Comparison of ENCODE assay signal across 8 cellular contexts in genomic region chr11:4187055-4187988, GRCh38.
DNase-seq lines count a peak whose midpoint lies in the region; ATAC-seq and TF ChIP-seq lines count a peak whose summit lies in the region.

No MANE protein-coding gene starts in this region.

- peak; percentile 94 to 96 for TF ChIP-seq CTCF in Caco-2 (IDR thresholded peaks at IDR 0.05; ENCODE audit: insufficient read depth in 1 of 2, low read depth in 1 of 2, low read length in 1 of 2, severe bottlenecking in 1 of 2, unreplicated experiment in 1 of 2)

- BruUV-seq in Caco-2 (replicated peaks; lab: Mats Ljungman, UMichigan), result no TSS peak

- no peaks in the 10 kb centered on the region for H3K4me1 Mint-ChIP-seq in Caco-2 (ENCODE audit: low read depth, unreplicated experiment)

- intact Hi-C loops in Caco-2 (cut with micrococcal nuclease; ENCODE audit: unreplicated experiment), result loop anchor here (1.0 to 5.0 kb wide), 4 partner anchors 306 to 440 kb away; no protein-coding TSS in a partner anchor

- H3K27me3 ChIP-seq in Caco-2 (replicated peaks; ENCODE audit: control insufficient read depth, insufficient read depth, low read length), result no peaks in the 10 kb centered on the region
- no peaks in the 10 kb centered on the region for H3K27me3 ChIP-seq in NT2/D1 (ENCODE audit: insufficient read depth, insufficient read length)

- no peaks in the 10 kb centered on the region for H3K9me3 Mint-ChIP-seq in Caco-2 (ENCODE audit: unreplicated experiment)

- ATAC-seq in GM21360 (IDR thresholded peaks at IDR 0.05; ENCODE audit: unreplicated experiment), result peak; percentile 95

- DNase-seq in Caco-2 (peak; percentile 71 to 93), HS-27A (ENCODE audit: low read depth) (peak; percentile 48), NT2/D1 (ENCODE audit: low read depth, low spot score) (peak; percentile 72), epidermal melanocyte (ENCODE audit: insufficient read length, low spot score) (peak; percentile 40), middle frontal gyrus (ENCODE audit: extremely low spot score, low spot score) (peak; percentile 74)
- DNase-seq in activated CD8-positive, alpha-beta memory T cell treated with anti-CD3 and anti-CD28 coated beads, Interleukin-2, amount 50 U/mL, for 48 hours, result peak; percentile 98
- DNase-seq in stimulated activated CD8-positive, alpha-beta memory T cell treated with anti-CD3 and anti-CD28 coated beads, Interleukin-15, amount 100 ng/mL, for 4 hours (ENCODE audit: low read depth in 2 of 2), result peak; percentile 58 to 63

- H3K36me3 Mint-ChIP-seq in Caco-2 (ENCODE audit: insufficient read depth, unreplicated experiment), result no peaks in the 10 kb centered on the region

- H3K4me1 ChIP-seq in Caco-2, result no peaks in the 10 kb centered on the region; the same call in 1 of the 2 replicates
- no peaks in the 10 kb centered on the region for H3K4me1 ChIP-seq in NT2/D1 (ENCODE audit: insufficient read depth, insufficient read length)

- no peaks in the 10 kb centered on the region for H3K27me3 Mint-ChIP-seq in Caco-2 (ENCODE audit: insufficient read depth, unreplicated experiment)

- POLR2A ChIA-PET in Caco-2 (lab: Charles Lee), result no interaction called here

- H3K27ac Mint-ChIP-seq in Caco-2 (ENCODE audit: unreplicated experiment), result no peak overlapping the region

- H3K9me3 ChIP-seq in Caco-2 (no peaks in the 10 kb centered on the region), NT2/D1 (ENCODE audit: insufficient read depth, low read length) (peaks cover 5% of the 10 kb centered on the region; the same call in 1 of the 2 replicates)

- H3K4me3 Mint-ChIP-seq in Caco-2 (ENCODE audit: unreplicated experiment), result peak overlapping the region; percentile 74

- CTCF ChIA-PET in Caco-2 (lab: Charles Lee), result interaction anchor here (0.6 to 2.4 kb wide), 18 partner anchors 9 to 639 kb away, joined by 3 to 60 read pairs (median 4); partner anchors contain the start of genes TRIM21 and TRIM68

- H3K9ac ChIP-seq in NT2/D1 (ENCODE audit: insufficient read length, low read depth), result peak overlapping the region; percentile 93

- H3K4me3 ChIP-seq in Caco-2 (ENCODE audit: low read depth, low read length) (peak overlapping the region; percentile 46), NT2/D1 (ENCODE audit: insufficient read length, low read depth) (peak overlapping the region; percentile 61)

- H3K36me3 ChIP-seq in Caco-2 (ENCODE audit: control insufficient read depth, insufficient read depth, low read length) (no peaks in the 10 kb centered on the region), NT2/D1 (ENCODE audit: insufficient read depth, insufficient read length, low read length) (no peaks in the 10 kb centered on the region)

Comparison
In these comparisons a context has a peak if more than half of its experiments do, and no peak if none do; other contexts are left out.
1. Peak in every context shown above with its lines: DNase-seq, ATAC-seq and H3K4me3 ChIP-seq.
2. DNase-seq: peak in every context shown above with its lines; median percentile 98 in activated CD8-positive, alpha-beta memory T cell treated with anti-CD3 and anti-CD28 coated beads, Interleukin-2, amount 50 U/mL, for 48 hours; 82 in Caco-2; 74 in middle frontal gyrus; 72 in NT2/D1; 60 in stimulated activated CD8-positive, alpha-beta memory T cell treated with anti-CD3 and anti-CD28 coated beads, Interleukin-15, amount 100 ng/mL, for 4 hours; 48 in HS-27A; 40 in epidermal melanocyte.